Comparison of ENCODE assay signal across 8 cellular contexts in genomic region chr10:119650692-119651513, GRCh38. TPM values are rescaled to one million over a fixed set of nuclear protein-coding genes. Genes with fewer than 3 reads are reported as not detected.
A peak's percentile ranks its signal among the peaks of the same experiment; 100 is the strongest.
DNase-seq lines count a peak whose midpoint lies in the region; ATAC-seq and TF ChIP-seq lines count a peak whose summit lies in the region.

Gene BAG3 (plus strand): TSS chr10:119651380. CDS start chr10:119651676, 296 bp downstream.

- 2% methylated on average over 25 to 50 of the region's 60 CpGs for WGBS in lower leg skin, 2 donors

- TF ChIP-seq POLR2A in GM18526 (IDR thresholded peaks at IDR 0.05; ENCODE audit: extremely low read depth, insufficient read length) (peak; percentile 30), lower leg skin (IDR thresholded peaks at IDR 0.05) (peak in 1 of 2 donors; percentile 30)

- peaks cover 37% of the 10 kb centered on the region for H3K4me1 Mint-ChIP-seq in activated CD8-positive, alpha-beta T cell treated with anti-CD3 and anti-CD28 coated beads for 36 hours (ENCODE audit: low read depth)

- no peaks in the 10 kb centered on the region for H3K27me3 Mint-ChIP-seq in activated CD8-positive, alpha-beta T cell treated with anti-CD3 and anti-CD28 coated beads for 36 hours

- no peaks in the 10 kb centered on the region for H3K27me3 ChIP-seq in duodenal mucosa (ENCODE audit: control insufficient read depth in 1 of 2, insufficient read depth in 2 of 2, low read length in 2 of 2)

- H3K4me3 ChIP-seq in AG04449 (ENCODE audit: low read depth, low read length) (peak within 1 kb of the TSS; percentile 93), duodenal mucosa (ENCODE audit: low read depth in 1 of 2, low read length in 2 of 2) (peak within 1 kb of the TSS; percentile 92 to 93), lower leg skin (ENCODE audit: low read depth, poor library complexity, severe bottlenecking) (peak within 1 kb of the TSS; percentile 98)

- peaks cover 14 to 28% of the 10 kb centered on the region in 2 donors for H3K4me1 ChIP-seq in duodenal mucosa (ENCODE audit: control insufficient read depth in 1 of 2, insufficient read depth in 2 of 2, low read length in 2 of 2)

- peak; percentile 63 for ATAC-seq in HG03097 (IDR thresholded peaks at IDR 0.05; ENCODE audit: low FRiP score, unreplicated experiment)
- ATAC-seq in activated CD8-positive, alpha-beta T cell treated with anti-CD3 and anti-CD28 coated beads for 36 hours: peak; percentile 83

- H3K27ac Mint-ChIP-seq in activated CD8-positive, alpha-beta T cell treated with anti-CD3 and anti-CD28 coated beads for 36 hours: peak within 1 kb of the TSS; percentile 98

- POLR2A ChIA-PET in AG04449 (lab: Yijun Ruan, JAX): interaction anchor here (0.6 to 1.2 kb wide), 20 partner anchors 8 to 221 kb away, joined by 3 to 10 read pairs (median 4); partner anchors contain the start of genes INPP5F and RGS10
- POLR2A ChIA-PET in activated CD8-positive, alpha-beta T cell treated with anti-CD3 and anti-CD28 coated beads for 36 hours (lab: Charles Lee): interaction anchor here (1.0 to 1.6 kb wide), 4 partner anchors 24 to 222 kb away, joined by 3 to 9 read pairs (median 3); partner anchors contain the start of gene MCMBP

- H3K4me3 Mint-ChIP-seq in activated CD8-positive, alpha-beta T cell treated with anti-CD3 and anti-CD28 coated beads for 36 hours: peak within 1 kb of the TSS; percentile 95

- H3K9me3 ChIP-seq in duodenal mucosa (ENCODE audit: control insufficient read depth in 1 of 2, low read length in 2 of 2): no peaks in the 10 kb centered on the region

- intact Hi-C loops in activated CD8-positive, alpha-beta T cell treated with anti-CD3 and anti-CD28 coated beads for 36 hours (cut with micrococcal nuclease): loop anchor here (5.0 kb wide), 1 partner anchor 54 kb away; the partner anchor contains the start of gene TIAL1
- intact Hi-C loops in lower leg skin (cut with DNase I; ENCODE audit: low total_unique reads): no loop called here

- peaks cover 2% of the 10 kb centered on the region for H3K9me3 Mint-ChIP-seq in activated CD8-positive, alpha-beta T cell treated with anti-CD3 and anti-CD28 coated beads for 36 hours

- no peak for TF ChIP-seq CTCF in AG04449 (IDR thresholded peaks at IDR 0.05; ENCODE audit: insufficient read depth, low read length, missing control alignments)
- TF ChIP-seq CTCF in activated CD8-positive, alpha-beta T cell treated with anti-CD3 and anti-CD28 coated beads for 36 hours (IDR thresholded peaks at IDR 0.05): no peak
- TF ChIP-seq CTCF in lower leg skin (IDR thresholded peaks at IDR 0.05): no peak

- peaks cover 13% of the 10 kb centered on the region for H3K36me3 Mint-ChIP-seq in activated CD8-positive, alpha-beta T cell treated with anti-CD3 and anti-CD28 coated beads for 36 hours (ENCODE audit: low read depth)

- DNase-seq in AG04449 (ENCODE audit: low read depth, low spot score) (peak; percentile 31), NCI-H748 treated with DMSO at 0.1 percent for 48 hours (lab: John Stamatoyannopoulos, UW) (peak; percentile 44), lower leg skin (ENCODE audit: low spot score in 2 of 2) (peak; percentile 94 to 99)
- peak; percentile 85 for DNase-seq in activated CD8-positive, alpha-beta T cell treated with anti-CD3 and anti-CD28 coated beads for 36 hours
- peak; percentile 72 to 81 for DNase-seq in stimulated activated CD4-positive, alpha-beta T cell treated with anti-CD3 and anti-CD28 coated beads, Interleukin-4, amount 100 ng/mL, for 4 hours

- CTCF ChIA-PET in AG04449 (lab: Yijun Ruan, JAX): interaction anchor here (1.0 kb wide), 1 partner anchor 453 kb away, joined by 3 read pairs; no protein-coding TSS in a partner anchor
- CTCF ChIA-PET in activated CD8-positive, alpha-beta T cell treated with anti-CD3 and anti-CD28 coated beads for 36 hours (lab: Charles Lee): interaction anchor here (0.6 to 1.7 kb wide), 4 partner anchors 8 to 68 kb away, joined by 3 to 4 read pairs (median 4); no protein-coding TSS in a partner anchor

- H3K36me3 ChIP-seq in duodenal mucosa (ENCODE audit: control insufficient read depth in 1 of 2, insufficient read depth in 2 of 2, low read length in 2 of 2): peaks cover 0 to 3% of the 10 kb centered on the region in 2 donors

- H3K27ac ChIP-seq in duodenal mucosa (ENCODE audit: low read depth, low read length): peak within 1 kb of the TSS; percentile 90

- peak within 1 kb of the TSS; percentile 93 to 98 for H3K9ac ChIP-seq in duodenal mucosa (ENCODE audit: low read depth in 1 of 2, low read length in 2 of 2)

RNA-seq across cellular contexts. Expression of gene BAG3, which starts in this region (rescaled TPM):
- total RNA-seq in activated CD8-positive, alpha-beta T cell treated with anti-CD3 and anti-CD28 coated beads for 36 hours: 10 to 100 TPM; 13.4 to 14.3 TPM
- total RNA-seq in lower leg skin: 10 to 100 TPM; 55.5 to 87.8 (median 77.9) TPM

Comparison
In these comparisons a context has a peak if more than half of its experiments do, and no peak if none do; other contexts are left out.
1. Peak in every context shown above with its lines: DNase-seq, ATAC-seq, H3K4me3 ChIP-seq and H3K27ac ChIP-seq.
2. DNase-seq: peak in every context shown above with its lines; median percentile 96 in lower leg skin; 85 in activated CD8-positive, alpha-beta T cell treated with anti-CD3 and anti-CD28 coated beads for 36 hours; 76 in stimulated activated CD4-positive, alpha-beta T cell treated with anti-CD3 and anti-CD28 coated beads, Interleukin-4, amount 100 ng/mL, for 4 hours; 44 in NCI-H748 treated with DMSO at 0.1 percent for 48 hours; 31 in AG04449.